In the genomic region with DNA sequence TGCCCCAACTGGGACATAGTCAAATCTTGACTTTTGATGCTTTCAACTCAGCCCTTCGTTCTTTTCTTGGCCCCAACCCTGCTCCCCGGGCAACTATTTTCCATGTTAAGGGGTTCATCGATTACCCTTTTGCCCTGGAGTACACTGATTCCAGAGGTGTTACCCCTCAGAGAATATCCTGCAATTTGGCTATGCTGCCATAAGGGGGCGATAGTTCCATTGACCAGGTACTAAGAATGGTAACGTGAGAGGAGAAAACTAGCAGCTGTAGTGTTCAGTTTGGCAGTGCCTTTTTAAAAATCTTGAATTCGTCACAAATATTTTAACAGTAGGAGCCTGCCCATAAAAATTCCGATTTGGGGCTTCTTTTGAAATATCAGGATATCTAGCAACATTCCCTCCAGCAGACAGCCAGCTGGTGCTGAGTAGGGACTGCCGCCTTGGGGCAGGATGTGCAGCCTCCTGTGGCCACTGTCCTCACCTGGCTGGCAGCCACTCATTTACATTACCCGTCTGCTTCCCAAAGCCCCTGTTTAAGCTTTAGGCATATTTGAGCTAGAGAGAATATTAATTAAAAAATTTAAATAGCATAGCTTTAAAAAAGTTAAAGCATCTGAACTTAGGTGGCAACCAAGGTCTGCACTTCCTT, we compare ENCODE assay signal across 9 cellular contexts.
DNase-seq lines count a peak whose midpoint lies in the region; ATAC-seq, FAIRE-seq and TF ChIP-seq lines count a peak whose summit lies in the region.
"Had no signal": no experiment of that assay in that cellular context is flagged by ENCODE, and none has a peak within 500 bp of the region (broad histone marks: within the 10 kb centered on the region; RNA-seq: fewer than 3 reads in every experiment).

No MANE protein-coding gene starts in this region.

- H3K27me3 ChIP-seq in Panc1 (ENCODE audit: control insufficient read depth, insufficient read depth, low read length) (no peaks in the 10 kb centered on the region), iPS DF 6.9 (ENCODE audit: control insufficient read depth, insufficient read depth, low read length) (no peaks in the 10 kb centered on the region), upper lobe of left lung (no peaks in the 10 kb centered on the region)

- H3K4me1 ChIP-seq in Panc1 (ENCODE audit: control insufficient read depth, insufficient read depth, low read length) (no peaks in the 10 kb centered on the region), iPS DF 6.9 (ENCODE audit: control insufficient read depth, insufficient read depth, low read length) (no peaks in the 10 kb centered on the region), upper lobe of left lung (no peaks in the 10 kb centered on the region)

- no peaks in the 10 kb centered on the region for H3K4me1 Mint-ChIP-seq in CD14-positive monocyte

- CTCF ChIA-PET in Panc1 (lab: Charles Lee) = no interaction called here

- no peak overlapping the region for H3K4me3 Mint-ChIP-seq in CD14-positive monocyte
- H3K4me3 Mint-ChIP-seq: naive thymus-derived CD4-positive, alpha-beta T cell had no signal

- H3K27ac Mint-ChIP-seq in CD14-positive monocyte = no peak overlapping the region
- H3K27ac Mint-ChIP-seq: naive thymus-derived CD4-positive, alpha-beta T cell had no signal

- DNase-seq in CD14-positive monocyte (ENCODE audit: low spot score) (no peak), GM18507 (ENCODE audit: extremely low spot score, insufficient read length, low read depth) (peak; percentile 14), Panc1 (ENCODE audit: low read depth, low spot score) (no peak), iPS DF 6.9 (ENCODE audit: low read depth, low spot score) (peak; percentile 70), T-helper 2 cell (no peak), occipital lobe (lab: John Stamatoyannopoulos, UW) (no peak), upper lobe of left lung (no peak), epidermal melanocyte (ENCODE audit: insufficient read length, low spot score) (no peak)
- DNase-seq: naive thymus-derived CD4-positive, alpha-beta T cell had no signal

- peak; percentile 49 for FAIRE-seq in GM18507 (lab: Jason Lieb, UNC)

- H3K9me3 ChIP-seq in Panc1 (ENCODE audit: control insufficient read depth, insufficient read depth, low read depth, low read length) (no peaks in the 10 kb centered on the region), iPS DF 6.9 (ENCODE audit: control insufficient read depth, insufficient read depth, low read length) (no peaks in the 10 kb centered on the region), upper lobe of left lung (peaks cover 0 to 4% (median 2%) of the 10 kb centered on the region in 4 donors)

- BruUV-seq in Panc1 (replicated peaks; lab: Mats Ljungman, UMichigan) = no TSS peak

- H3K36me3 Mint-ChIP-seq in CD14-positive monocyte = no peaks in the 10 kb centered on the region

- TF ChIP-seq CTCF in CD14-positive monocyte (IDR thresholded peaks at IDR 0.05) = peak; percentile 17
- peak; percentile 57 for TF ChIP-seq CTCF in Panc1 (IDR thresholded peaks at IDR 0.05)
- TF ChIP-seq CTCF in upper lobe of left lung (IDR thresholded peaks at IDR 0.05) = no peak

- TF ChIP-seq EP300 in upper lobe of left lung (IDR thresholded peaks at IDR 0.05) = no peak

- no peak for TF ChIP-seq POLR2A in upper lobe of left lung (IDR thresholded peaks at IDR 0.05)

- intact Hi-C loops in CD14-positive monocyte (cut with micrococcal nuclease) = no loop called here
- intact Hi-C loops in Panc1 (cut with micrococcal nuclease; ENCODE audit: unreplicated experiment) = loop anchor here (10.0 kb wide), 1 partner anchor 347 kb away; no protein-coding TSS in a partner anchor

- in situ Hi-C loops in Panc1 (cut with HindIII; ENCODE audit: low pct_unique_long_range_greater_than_20kb, low sequenced_read_pairs) = no loop called here

- H3K36me3 ChIP-seq in Panc1 (ENCODE audit: control insufficient read depth, insufficient read depth, low read length) = no peaks in the 10 kb centered on the region
- H3K36me3 ChIP-seq in iPS DF 6.9 (ENCODE audit: control insufficient read depth, insufficient read depth, low read length) = no peaks in the 10 kb centered on the region
- no peaks in the 10 kb centered on the region for H3K36me3 ChIP-seq in upper lobe of left lung

- H3K27me3 Mint-ChIP-seq in CD14-positive monocyte (ENCODE audit: low read depth in 3 of 3) = peaks cover 0 to 2% (median 0%) of the 10 kb centered on the region in 3 donors

- POLR2A ChIA-PET in Panc1 (lab: Charles Lee) = no interaction called here

- H3K4me3 ChIP-seq in Panc1 (ENCODE audit: low read depth in 2 of 2, low read length in 2 of 2) (no peak overlapping the region), iPS DF 6.9 (ENCODE audit: low read length) (no peak overlapping the region), upper lobe of left lung (no peak overlapping the region)

- H3K9me3 Mint-ChIP-seq in CD14-positive monocyte = peaks cover 0 to 7% (median 2%) of the 10 kb centered on the region in 7 donors

- no CpG with 5 or more reads among the region's 9 CpGs for WGBS in iPS DF 6.9 (ENCODE audit: insufficient coverage, insufficient read length)
- 30 to 34% methylated on average over 9 of the region's 9 CpGs for WGBS in upper lobe of left lung, 2 donors

- ATAC-seq in Panc1 (no peak), upper lobe of left lung (ENCODE audit: low FRiP score in 2 of 2) (no peak)
- ATAC-seq: naive thymus-derived CD4-positive, alpha-beta T cell had no signal

- H3K27ac ChIP-seq in Panc1 (ENCODE audit: low read length) (no peak overlapping the region), iPS DF 6.9 (ENCODE audit: low read length) (no peak overlapping the region), upper lobe of left lung (no peak overlapping the region)

Comparison
In these comparisons a context has a peak if more than half of its experiments do, and no peak if none do; other contexts are left out.
1. DNase-seq: peak in GM18507 (single experiment) and iPS DF 6.9 (single experiment); none in CD14-positive monocyte (single experiment), Panc1 (single experiment), T-helper 2 cell (0 of 5), occipital lobe (single experiment), upper lobe of left lung (0 of 2) and epidermal melanocyte (single experiment).
2. CTCF ChIP-seq: peak in CD14-positive monocyte (single experiment) and Panc1 (single experiment); none in upper lobe of left lung (0 of 6).